ENCODE assay signal across 9 cellular contexts in genomic region chr19:22633706-22634449, GRCh38. TPM values are rescaled to one million over a fixed set of nuclear protein-coding genes. Genes with fewer than 3 reads are reported as not detected.
DNase-seq lines count a peak whose midpoint lies in the region; ATAC-seq lines count a peak whose summit lies in the region.
"Not testable (repeated sequence)": the region's sequence is repeated elsewhere in the genome, so short reads cannot be mapped to it uniquely, and the experiment has no call there.
"Had no signal": no experiment of that assay in that cellular context is flagged by ENCODE, and none has a peak within 500 bp of the region (broad histone marks: within the 10 kb centered on the region; RNA-seq: fewer than 3 reads in every experiment).

ZNF492 (plus strand) TSS chr19:22634324; CDS start chr19:22653400, 19,076 bp downstream.

- H3K36me3 Mint-ChIP-seq in stimulated activated naive B cell treated with anti-CD40 and anti-IgM and Interleukin-4, amounts not matched to agents 10 μg/mL and 1 μg/mL and 100 μg/mL, for 72 hours, result not testable (repeated sequence)

- ATAC-seq in HG02623 (IDR thresholded peaks at IDR 0.05; ENCODE audit: unreplicated experiment), result peak; percentile 66
- ATAC-seq in stimulated activated naive B cell treated with anti-CD40 and anti-IgM and Interleukin-4, amounts not matched to agents 10 μg/mL and 1 μg/mL and 100 μg/mL, for 72 hours (replicated peaks), result peak; percentile 98

- peak within 1 kb of the TSS; percentile 99 for H3K4me3 Mint-ChIP-seq in stimulated activated naive B cell treated with anti-CD40 and anti-IgM and Interleukin-4, amounts not matched to agents 10 μg/mL and 1 μg/mL and 100 μg/mL, for 72 hours

- DNase-seq in DMS 273 (lab: John Stamatoyannopoulos, UW; ENCODE audit: unreplicated experiment) (peak; percentile 32), RPMI8226 (peak; percentile 87), activated T-cell treated with anti-CD3 and anti-CD28 coated beads for 4 hours (peak; percentile 65), cerebellum (ENCODE audit: low spot score) (peak; percentile 92), inferior parietal cortex (ENCODE audit: extremely low spot score) (peak; percentile 85), retina (peak; percentile 93)
- peak; percentile 80 for DNase-seq in stimulated activated naive B cell treated with anti-CD40 and anti-IgM and Interleukin-4, amounts not matched to agents 10 μg/mL and 1 μg/mL and 100 μg/mL, for 72 hours

- not testable (repeated sequence) for H3K27me3 Mint-ChIP-seq in stimulated activated naive B cell treated with anti-CD40 and anti-IgM and Interleukin-4, amounts not matched to agents 10 μg/mL and 1 μg/mL and 100 μg/mL, for 72 hours

- H3K27ac Mint-ChIP-seq in stimulated activated naive B cell treated with anti-CD40 and anti-IgM and Interleukin-4, amounts not matched to agents 10 μg/mL and 1 μg/mL and 100 μg/mL, for 72 hours, result peak within 1 kb of the TSS; percentile 98

- not testable (repeated sequence) for H3K9me3 Mint-ChIP-seq in stimulated activated naive B cell treated with anti-CD40 and anti-IgM and Interleukin-4, amounts not matched to agents 10 μg/mL and 1 μg/mL and 100 μg/mL, for 72 hours

- H3K4me1 Mint-ChIP-seq in stimulated activated naive B cell treated with anti-CD40 and anti-IgM and Interleukin-4, amounts not matched to agents 10 μg/mL and 1 μg/mL and 100 μg/mL, for 72 hours, result peaks cover 2 to 13% of the 10 kb centered on the region in 2 donors

RNA-seq across cellular contexts. Expression of gene ZNF492, which starts in this region (rescaled TPM):
- total RNA-seq in cerebellum, result 1.5 TPM
- total RNA-seq: H7 had no signal

Comparison
In these comparisons a context has a peak if more than half of its experiments do, and no peak if none do; other contexts are left out.
1. Peak in every context shown above with its lines: DNase-seq and ATAC-seq.
2. DNase-seq: peak in every context shown above with its lines; median percentile 93 in retina; 92 in cerebellum; 87 in RPMI8226; 85 in inferior parietal cortex; 80 in stimulated activated naive B cell treated with anti-CD40 and anti-IgM and Interleukin-4, amounts not matched to agents 10 μg/mL and 1 μg/mL and 100 μg/mL, for 72 hours; 65 in activated T-cell treated with anti-CD3 and anti-CD28 coated beads for 4 hours; 32 in DMS 273.